8 cellular contexts compared by ENCODE assay signal in the genomic region with DNA sequence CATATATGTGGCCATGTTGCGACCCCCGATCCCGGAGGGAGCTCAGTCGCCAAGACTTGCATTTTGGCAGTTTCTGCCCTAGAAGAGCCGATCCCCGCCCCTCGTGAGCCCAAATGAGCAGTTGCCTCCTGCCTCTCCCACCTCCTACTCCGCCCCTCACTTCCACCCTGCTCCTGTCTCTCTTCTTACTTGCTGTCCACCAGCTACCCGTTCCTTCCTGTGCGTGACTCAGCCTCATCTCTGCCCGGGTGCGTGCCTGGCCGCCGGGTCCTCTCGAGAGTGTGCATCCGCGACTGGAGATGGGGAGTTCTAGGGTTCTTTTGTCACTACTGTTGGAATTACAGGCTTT. TPM values are rescaled to one million over a fixed set of nuclear protein-coding genes. Genes with fewer than 3 reads are reported as not detected.
DNase-seq lines count a peak whose midpoint lies in the region; ATAC-seq and TF ChIP-seq lines count a peak whose summit lies in the region.

No MANE protein-coding gene starts in this region.

- peak overlapping the region; percentile 98 for H3K27ac Mint-ChIP-seq in activated naive CD8-positive, alpha-beta T cell treated with anti-CD3 and anti-CD28 coated beads for 36 hours

- no peaks in the 10 kb centered on the region for H3K27me3 ChIP-seq in upper lobe of left lung

- TF ChIP-seq CTCF in upper lobe of left lung (IDR thresholded peaks at IDR 0.05) = no peak

- no peak for TF ChIP-seq EP300 in upper lobe of left lung (IDR thresholded peaks at IDR 0.05)

- DNase-seq in DMS 273 (lab: John Stamatoyannopoulos, UW; ENCODE audit: unreplicated experiment) (peak; percentile 77), HT-29 (ENCODE audit: low spot score) (peak; percentile 38), SKM-1 treated with dmso at 0.1 percent for 144 hours (lab: John Stamatoyannopoulos, UW; ENCODE audit: unreplicated experiment) (peak; percentile 17), Right ventricle myocardium superior (peak; percentile 72), pons (ENCODE audit: low spot score) (peak; percentile 45), upper lobe of left lung (peak; percentile 80 to 87)
- DNase-seq in activated naive CD8-positive, alpha-beta T cell treated with anti-CD3 and anti-CD28 coated beads for 36 hours = peak; percentile 82

- peak; percentile 81 for ATAC-seq in GM21367 (IDR thresholded peaks at IDR 0.05; ENCODE audit: unreplicated experiment)
- ATAC-seq in Right ventricle myocardium superior (ENCODE audit: poor library complexity) = peak; percentile 82
- peak; percentile 91 to 94 for ATAC-seq in upper lobe of left lung (ENCODE audit: low FRiP score in 2 of 2)

- H3K27ac ChIP-seq in upper lobe of left lung = peak overlapping the region; percentile 78 to 93 (median 92)

- intact Hi-C loops in Right ventricle myocardium superior (cut with DNase I) = no loop called here

- H3K4me3 Mint-ChIP-seq in activated naive CD8-positive, alpha-beta T cell treated with anti-CD3 and anti-CD28 coated beads for 36 hours = peak overlapping the region; percentile 97

- WGBS in upper lobe of left lung, 2 donors = 0 to 1% methylated on average over 17 of the region's 17 CpGs

- peak overlapping the region; percentile 67 to 97 (median 88) for H3K4me3 ChIP-seq in upper lobe of left lung

- peaks cover 45 to 53% (median 48%) of the 10 kb centered on the region in 4 donors for H3K4me1 ChIP-seq in upper lobe of left lung

- H3K4me1 Mint-ChIP-seq in activated naive CD8-positive, alpha-beta T cell treated with anti-CD3 and anti-CD28 coated beads for 36 hours = peaks cover 54% of the 10 kb centered on the region

- H3K27me3 Mint-ChIP-seq in activated naive CD8-positive, alpha-beta T cell treated with anti-CD3 and anti-CD28 coated beads for 36 hours = no peaks in the 10 kb centered on the region

- H3K36me3 ChIP-seq in upper lobe of left lung = peaks cover 0 to 18% (median 9%) of the 10 kb centered on the region in 4 donors

- peaks cover 0 to 5% (median 0%) of the 10 kb centered on the region in 4 donors for H3K9me3 ChIP-seq in upper lobe of left lung

- H3K9me3 Mint-ChIP-seq in activated naive CD8-positive, alpha-beta T cell treated with anti-CD3 and anti-CD28 coated beads for 36 hours = peaks cover 6% of the 10 kb centered on the region

- TF ChIP-seq POLR2A in upper lobe of left lung (IDR thresholded peaks at IDR 0.05) = no peak

- H3K36me3 Mint-ChIP-seq in activated naive CD8-positive, alpha-beta T cell treated with anti-CD3 and anti-CD28 coated beads for 36 hours = peaks cover 34% of the 10 kb centered on the region

RNA-seq across cellular contexts. Expression of a gene that starts 0.6 kb away (rescaled TPM):
- total RNA-seq in HT-29 (2014; rRNA removed; shearing (Covaris generic)) = 17.0 and 19.2 TPM in 2 replicates
- 10 to 100 TPM; 32.0 to 36.1 TPM for total RNA-seq in activated naive CD8-positive, alpha-beta T cell treated with anti-CD3 and anti-CD28 coated beads for 36 hours
- total RNA-seq in Right ventricle myocardium superior (20.4 TPM), upper lobe of left lung (10 to 100 TPM; 22.4 to 52.0 (median 39.5) TPM)

Comparison
In these comparisons a context has a peak if more than half of its experiments do, and no peak if none do; other contexts are left out.
1. Peak in every context shown above with its lines: DNase-seq, ATAC-seq, H3K4me3 ChIP-seq and H3K27ac ChIP-seq.
2. DNase-seq: peak in every context shown above with its lines; median percentile 84 in upper lobe of left lung; 82 in activated naive CD8-positive, alpha-beta T cell treated with anti-CD3 and anti-CD28 coated beads for 36 hours; 77 in DMS 273; 72 in Right ventricle myocardium superior; 45 in pons; 38 in HT-29; 17 in SKM-1 treated with dmso at 0.1 percent for 144 hours.